ENCODE assay signal across 22 cellular contexts in the genomic region with DNA sequence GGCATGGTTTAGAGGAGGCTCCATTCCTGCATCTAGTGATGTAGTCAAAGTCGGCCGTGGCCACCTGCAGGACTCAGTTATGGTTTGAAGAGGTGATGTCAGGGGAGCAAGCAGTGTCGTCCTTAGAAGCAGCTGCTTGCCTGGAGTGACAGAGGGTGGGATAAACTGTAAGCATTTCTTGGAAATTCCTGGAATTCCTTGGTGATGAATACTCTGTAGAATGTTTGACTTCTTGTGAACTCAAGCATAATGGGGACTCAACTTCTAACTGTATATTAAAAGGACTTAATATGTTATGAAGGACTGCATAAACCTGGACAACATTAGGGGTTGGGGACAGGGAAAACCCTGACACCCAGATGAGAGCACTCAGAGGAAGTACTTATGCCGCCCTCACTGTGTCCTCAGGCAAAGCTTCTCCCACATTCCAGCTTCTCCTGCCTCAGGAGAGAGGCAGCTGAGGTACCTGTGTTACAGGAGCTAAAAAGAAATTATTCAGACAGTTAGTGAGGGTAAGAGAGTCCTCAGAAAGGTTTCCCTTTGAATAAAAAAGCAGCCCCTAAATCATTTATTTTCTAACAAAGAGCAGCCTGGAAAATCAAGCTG.
DNase-seq lines count a peak whose midpoint lies in the region; ATAC-seq and TF ChIP-seq lines count a peak whose summit lies in the region.
"Had no signal": no experiment of that assay in that cellular context is flagged by ENCODE, and none has a peak within 500 bp of the region (broad histone marks: within the 10 kb centered on the region; RNA-seq: fewer than 3 reads in every experiment).

No MANE protein-coding gene starts in this region.

- ATAC-seq in T-cell (replicated peaks in 1 of 4) (no peak), GM21723 (IDR thresholded peaks at IDR 0.05; ENCODE audit: unreplicated experiment) (no peak)
- ATAC-seq: left colon had no signal

- H3K27ac Mint-ChIP-seq in T-cell = no peak overlapping the region
- H3K27ac Mint-ChIP-seq: CD4-positive, alpha-beta T cell had no signal

- H3K36me3 Mint-ChIP-seq in T-cell = no peaks in the 10 kb centered on the region

- CTCF ChIA-PET in T-cell (lab: Charles Lee) = no interaction called here

- H3K9ac ChIP-seq in HUES64 (ENCODE audit: low read depth, low read length) = no peak overlapping the region
- H3K9ac ChIP-seq: KMS-11 had no signal

- peaks cover 10% of the 10 kb centered on the region; the same call in 1 of the 2 replicates for H3K4me1 ChIP-seq in HUES64 (ENCODE audit: insufficient read depth, low read length)
- no peaks in the 10 kb centered on the region for H3K4me1 ChIP-seq in suprapubic skin
- H3K4me1 ChIP-seq: prostate gland, uterus had no signal

- peak; percentile 5 for DNase-seq in AG08395 (ENCODE audit: low spot score)
- peak; percentile 22 for DNase-seq in choroid plexus epithelial cell (ENCODE audit: low read depth)
- DNase-seq in kidney tubule cell (ENCODE audit: low spot score) = peak; percentile 95
- no peak for DNase-seq in DMS 273 treated with DMSO at 0.1 percent for 48 hours (lab: John Stamatoyannopoulos, UW)
- no peak for DNase-seq in T-cell
- DNase-seq in suprapubic skin (ENCODE audit: low spot score in 2 of 2) = no peak
- DNase-seq: activated CD4-positive, alpha-beta T cell treated with anti-CD3 and anti-CD28 coated beads, Interleukin-2, amount 50 U/mL, for 1 hour; activated CD8-positive, alpha-beta memory T cell treated with anti-CD3 and anti-CD28 coated beads, Interleukin-2, amount 50 U/mL, for 4 hours; activated gamma-delta T cell; amygdala; CD4-positive, alpha-beta T cell; left colon; NCI-H1048; NCI-H2029 treated with DMSO at 0.1 percent for 48 hours; NCI-H510A treated with DMSO at 0.1 percent for 48 hours; T-helper 1 cell; uterus had no signal

- 66% methylated on average over 4 of the region's 4 CpGs for WGBS in HUES64
- WGBS in suprapubic skin = 62% methylated on average over 4 of the region's 4 CpGs

- TF ChIP-seq POLR2A in suprapubic skin (IDR thresholded peaks at IDR 0.05) = no peak

- no peak for TF ChIP-seq EP300 in suprapubic skin (IDR thresholded peaks at IDR 0.05)

- POLR2A ChIA-PET in T-cell (lab: Charles Lee) = no interaction called here

- H3K4me3 Mint-ChIP-seq in T-cell = no peak overlapping the region
- H3K4me3 Mint-ChIP-seq: CD4-positive, alpha-beta T cell; neural crest cell had no signal

- H3K36me3 ChIP-seq in HUES64 (ENCODE audit: insufficient read depth, low read length) (no peaks in the 10 kb centered on the region), suprapubic skin (no peaks in the 10 kb centered on the region)
- H3K36me3 ChIP-seq: prostate gland, uterus had no signal

- no peaks in the 10 kb centered on the region for H3K27me3 Mint-ChIP-seq in T-cell
- H3K27me3 Mint-ChIP-seq: CD4-positive, alpha-beta T cell had no signal

- peaks cover 0 to 4% (median 4%) of the 10 kb centered on the region in 3 donors for H3K9me3 Mint-ChIP-seq in T-cell
- H3K9me3 Mint-ChIP-seq: CD4-positive, alpha-beta T cell; neural crest cell had no signal

- no peaks in the 10 kb centered on the region for H3K27me3 ChIP-seq in HUES64 (ENCODE audit: insufficient read depth, low read length)
- H3K27me3 ChIP-seq in suprapubic skin = no peaks in the 10 kb centered on the region
- H3K27me3 ChIP-seq: uterus had no signal

- H3K27ac ChIP-seq in HUES64 (ENCODE audit: low read depth, low read length) (peak overlapping the region; percentile 34; the same call in 1 of the 2 replicates), suprapubic skin (no peak overlapping the region)
- H3K27ac ChIP-seq: KMS-11, prostate gland, uterus had no signal

- H3K9me3 ChIP-seq in HUES64 (ENCODE audit: insufficient read depth, low read depth, low read length) = no peaks in the 10 kb centered on the region
- no peaks in the 10 kb centered on the region for H3K9me3 ChIP-seq in suprapubic skin
- H3K9me3 ChIP-seq: prostate gland, uterus had no signal

- H3K4me3 ChIP-seq in HUES64 (ENCODE audit: low read length) (no peak overlapping the region), choroid plexus epithelial cell (ENCODE audit: low read depth, low read length) (no peak overlapping the region), suprapubic skin (no peak overlapping the region)
- H3K4me3 ChIP-seq: prostate gland, uterus had no signal

- no peaks in the 10 kb centered on the region for H3K4me1 Mint-ChIP-seq in T-cell
- H3K4me1 Mint-ChIP-seq: neural crest cell had no signal

- TF ChIP-seq CTCF in choroid plexus epithelial cell (conservative IDR thresholded peaks at IDR 0.05; ENCODE audit: low read depth, low read length) (no peak), suprapubic skin (IDR thresholded peaks at IDR 0.05) (no peak)

Comparison
In these comparisons a context has a peak if more than half of its experiments do, and no peak if none do; other contexts are left out.
1. DNase-seq: peak in AG08395 (single experiment), choroid plexus epithelial cell (single experiment) and kidney tubule cell (single experiment); none in DMS 273 treated with DMSO at 0.1 percent for 48 hours (single experiment), T-cell (0 of 34) and suprapubic skin (0 of 2).